Comparison of ENCODE assay signal across 26 cellular contexts in genomic region chr16:81461756-81462155, GRCh38. TPM values are rescaled to one million over a fixed set of nuclear protein-coding genes. Genes with fewer than 3 reads are reported as not detected.
DNase-seq lines count a peak whose midpoint lies in the region; ATAC-seq and TF ChIP-seq lines count a peak whose summit lies in the region.
"Had no signal": no experiment of that assay in that cellular context is flagged by ENCODE, and none has a peak within 500 bp of the region (broad histone marks: within the 10 kb centered on the region; RNA-seq: fewer than 3 reads in every experiment).

No MANE protein-coding gene starts in this region.

- H3K4me1 ChIP-seq in heart left ventricle: peaks cover 0 to 75% (median 16%) of the 10 kb centered on the region in 12 donors
- peaks cover 0 to 33% of the 10 kb centered on the region in 2 donors for H3K4me1 ChIP-seq in right atrium auricular region
- peaks cover 0 to 62% (median 34%) of the 10 kb centered on the region in 4 donors for H3K4me1 ChIP-seq in tibial nerve
- H3K4me1 ChIP-seq: prostate gland had no signal

- no peak overlapping the region for H3K4me3 ChIP-seq in heart left ventricle
- no peak overlapping the region for H3K4me3 ChIP-seq in right atrium auricular region
- H3K4me3 ChIP-seq in tibial nerve: no peak overlapping the region
- H3K4me3 ChIP-seq: prostate gland, upper lobe of left lung had no signal

- POLR2A ChIA-PET in RWPE1 (lab: Yijun Ruan, JAX; ENCODE audit: low non-redundant PET): no interaction called here

- H3K27ac ChIP-seq in heart left ventricle (peak overlapping the region in 1 of 12 donors; percentile 80), right atrium auricular region (no peak overlapping the region), tibial nerve (no peak overlapping the region), RWPE1 (no peak overlapping the region)
- H3K27ac ChIP-seq: prostate gland, VCaP had no signal

- TF ChIP-seq EP300 in tibial nerve (IDR thresholded peaks at IDR 0.05): peak; percentile 20 to 36

- ATAC-seq in heart left ventricle (peak in 3 of 4 donors; percentile 25 to 57 (median 55)), memory B cell (ENCODE audit: low read depth) (no peak), GM21717 (IDR thresholded peaks at IDR 0.05; ENCODE audit: unreplicated experiment) (no peak)
- ATAC-seq: activated CD8-positive, alpha-beta T cell treated with anti-CD3 and anti-CD28 coated beads, Interleukin-2, amount 10 ng/mL, durations not matched to agents 7 days and 5 days; stimulated activated naive B cell treated with anti-CD40 and anti-IgM and Interleukin-4, amounts not matched to agents 10 μg/mL and 1 μg/mL and 100 μg/mL, for 72 hours had no signal

- DNase-seq in heart left ventricle (no peak), right atrium auricular region (ENCODE audit: low spot score) (no peak), MV-4-11 (lab: John Stamatoyannopoulos, UW) (peak; percentile 57), memory B cell (ENCODE audit: low spot score in 2 of 2) (no peak), tibial nerve (ENCODE audit: low spot score in 2 of 2) (no peak), RWPE1 (ENCODE audit: low spot score) (no peak), NCI-H774 (lab: John Stamatoyannopoulos, UW) (no peak)
- DNase-seq: 8988T; activated CD4-positive, alpha-beta T cell treated with anti-CD3 and anti-CD28 coated beads for 4 hours; activated CD8-positive, alpha-beta T cell treated with anti-CD3 and anti-CD28 coated beads, Interleukin-2, amount 10 ng/mL, durations not matched to agents 7 days and 5 days; amniotic stem cell; DMS153; H7; NCI-H1694; SHP77; stimulated activated CD4-positive, alpha-beta T cell treated with anti-CD3 and anti-CD28 coated beads, Interleukin-15, amount 100 ng/mL, for 24 hours; stimulated activated naive B cell treated with anti-CD40 and anti-IgM and Interleukin-4, amounts not matched to agents 10 μg/mL and 1 μg/mL and 100 μg/mL, for 72 hours; substantia nigra; upper lobe of left lung had no signal

- H3K4me3 Mint-ChIP-seq in memory B cell: no peak overlapping the region
- H3K4me3 Mint-ChIP-seq: activated CD8-positive, alpha-beta T cell treated with anti-CD3 and anti-CD28 coated beads, Interleukin-2, amount 10 ng/mL, durations not matched to agents 7 days and 5 days; activated naive CD4-positive, alpha-beta T cell treated with anti-CD3 and anti-CD28 coated beads, Interleukin-2, amount 50 U/mL, for 24 hours; brain; stimulated activated naive B cell treated with anti-CD40 and anti-IgM and Interleukin-4, amounts not matched to agents 10 μg/mL and 1 μg/mL and 100 μg/mL, for 72 hours; T-helper 2 cell treated with Interferon-gamma antibody and Interleukin-4, amounts not matched to agents 5 μg/mL and 100 μg/mL, for 36 hours had no signal

- no peaks in the 10 kb centered on the region for H3K9me3 Mint-ChIP-seq in memory B cell
- H3K9me3 Mint-ChIP-seq: activated naive CD4-positive, alpha-beta T cell treated with anti-CD3 and anti-CD28 coated beads, Interleukin-2, amount 50 U/mL, for 24 hours; activated T-helper 2 cell treated with anti-CD3 and anti-CD28 coated beads, Interferon-gamma antibody, Interleukin-2, Interleukin-4, amounts not matched to agents 10 μg/mL and 5 μg/mL and 100 μg/mL, durations not matched to agents 14 hours and 24 hours and 36 hours; T-helper 2 cell treated with Interferon-gamma antibody and Interleukin-4, amounts not matched to agents 5 μg/mL and 100 μg/mL, for 36 hours had no signal

- no peak for TF ChIP-seq POLR2A in heart left ventricle (IDR thresholded peaks at IDR 0.05)
- no peak for TF ChIP-seq POLR2A in tibial nerve (IDR thresholded peaks at IDR 0.05)

- no peak for TF ChIP-seq CTCF in heart left ventricle (IDR thresholded peaks at IDR 0.05)
- no peak for TF ChIP-seq CTCF in right atrium auricular region (IDR thresholded peaks at IDR 0.05)
- TF ChIP-seq CTCF in tibial nerve (IDR thresholded peaks at IDR 0.05): no peak
- no peak for TF ChIP-seq CTCF in RWPE1 (conservative IDR thresholded peaks at IDR 0.05; ENCODE audit: low read depth)

- CTCF ChIA-PET in RWPE1 (lab: Yijun Ruan, JAX): interaction anchor here (0.6 kb wide), 1 partner anchor 8 kb away, joined by 3 read pairs; no protein-coding TSS in a partner anchor

- 85 to 97% (median 94%) methylated on average over 4 of the region's 4 CpGs for WGBS in heart left ventricle, 4 donors
- WGBS in tibial nerve, 2 donors: 73 to 81% methylated on average over 4 of the region's 4 CpGs

- H3K36me3 Mint-ChIP-seq in memory B cell: peaks cover 20% of the 10 kb centered on the region

- H3K27ac Mint-ChIP-seq in memory B cell: peak overlapping the region; percentile 58
- H3K27ac Mint-ChIP-seq: activated naive CD4-positive, alpha-beta T cell treated with anti-CD3 and anti-CD28 coated beads, Interleukin-2, amount 50 U/mL, for 24 hours; activated T-helper 2 cell treated with anti-CD3 and anti-CD28 coated beads, Interferon-gamma antibody, Interleukin-2, Interleukin-4, amounts not matched to agents 10 μg/mL and 5 μg/mL and 100 μg/mL, durations not matched to agents 14 hours and 24 hours and 36 hours; stimulated activated naive B cell treated with anti-CD40 and anti-IgM and Interleukin-4, amounts not matched to agents 10 μg/mL and 1 μg/mL and 100 μg/mL, for 72 hours; T-helper 2 cell treated with Interferon-gamma antibody and Interleukin-4, amounts not matched to agents 5 μg/mL and 100 μg/mL, for 36 hours had no signal

- intact Hi-C loops in heart left ventricle (cut with DNase I): no loop called here

- H3K27me3 ChIP-seq in heart left ventricle: no peaks in the 10 kb centered on the region
- H3K27me3 ChIP-seq in right atrium auricular region: no peaks in the 10 kb centered on the region
- H3K27me3 ChIP-seq in tibial nerve: no peaks in the 10 kb centered on the region
- H3K27me3 ChIP-seq: upper lobe of left lung had no signal

- H3K36me3 ChIP-seq in heart left ventricle (peaks cover 0 to 9% (median 0%) of the 10 kb centered on the region in 9 donors), right atrium auricular region (no peaks in the 10 kb centered on the region), tibial nerve (peaks cover 0 to 6% (median 0%) of the 10 kb centered on the region in 3 donors)
- H3K36me3 ChIP-seq: prostate gland had no signal

- H3K27me3 Mint-ChIP-seq in memory B cell: no peaks in the 10 kb centered on the region
- H3K27me3 Mint-ChIP-seq: activated naive CD4-positive, alpha-beta T cell treated with anti-CD3 and anti-CD28 coated beads, Interleukin-2, amount 50 U/mL, for 24 hours; stimulated activated naive B cell treated with anti-CD40 and anti-IgM and Interleukin-4, amounts not matched to agents 10 μg/mL and 1 μg/mL and 100 μg/mL, for 72 hours had no signal

- peaks cover 52% of the 10 kb centered on the region for H3K4me1 Mint-ChIP-seq in memory B cell

- H3K9me3 ChIP-seq in heart left ventricle (no peaks in the 10 kb centered on the region), right atrium auricular region (no peaks in the 10 kb centered on the region), tibial nerve (no peaks in the 10 kb centered on the region)
- H3K9me3 ChIP-seq: prostate gland, upper lobe of left lung had no signal

RNA-seq across cellular contexts. Expression of gene CMIP, which starts 17.1 kb away (rescaled TPM):
- total RNA-seq in heart left ventricle (10 to 100 TPM in 6 of 9 donors, 1 to 10 TPM in 3; 7.6 to 48.8 (median 16.3) TPM), right atrium auricular region (10 to 100 TPM in 1 of 2 donors, 1 to 10 TPM in 1; 7.7 to 19.2 TPM), tibial nerve (10 to 100 TPM; 28.2 to 48.8 (median 31.8) TPM)
- polyA plus RNA-seq in heart left ventricle: 1 to 10 TPM; 4.1 to 9.2 TPM

Comparison
In these comparisons a context has a peak if more than half of its experiments do, and no peak if none do; other contexts are left out.
1. ATAC-seq: peak in heart left ventricle (3 of 4); none in memory B cell (single experiment) and GM21717 (single experiment).